In genomic region chr19:9827325-9828238, GRCh38 we compare ENCODE assay signal across 8 cellular contexts. TPM values are rescaled to one million over a fixed set of nuclear protein-coding genes. Genes with fewer than 3 reads are reported as not detected.
DNase-seq lines count a peak whose midpoint lies in the region; ATAC-seq, FAIRE-seq and TF ChIP-seq lines count a peak whose summit lies in the region.

Gene UBL5, plus strand, starts transcription at chr19:9827918. Its CDS starts 420 bp downstream, at chr19:9828338.

- H3F3A ChIP-seq in OCI-LY1 (ENCODE audit: insufficient read depth, low read length) = no peaks in the 10 kb centered on the region

- H3K4me3 ChIP-seq in OCI-LY1 (ENCODE audit: low read depth, low read length, poor library complexity, severe bottlenecking) (peak within 1 kb of the TSS; percentile 98), mesodermal cell (ENCODE audit: extremely low read depth, insufficient read depth, low read length, poor library complexity, severe bottlenecking) (peak within 1 kb of the TSS; percentile 96)

- H3K79me2 ChIP-seq in OCI-LY1 (ENCODE audit: insufficient read depth, low read length) = peaks cover 26% of the 10 kb centered on the region

- H3K36me3 ChIP-seq in OCI-LY1 (ENCODE audit: insufficient read depth, low read length) (peaks cover 15% of the 10 kb centered on the region), mesodermal cell (ENCODE audit: control insufficient read depth, insufficient read depth, low read length) (peaks cover 38% of the 10 kb centered on the region)

- H4K20me1 ChIP-seq in OCI-LY1 (ENCODE audit: insufficient read depth, low read length) = no peaks in the 10 kb centered on the region

- H3K27ac ChIP-seq in OCI-LY1 (ENCODE audit: low read depth, low read length, poor library complexity, severe bottlenecking) (peak within 1 kb of the TSS; percentile 64), mesodermal cell (ENCODE audit: low read depth, low read length, severe bottlenecking) (peak within 1 kb of the TSS; percentile 88)

- DNase-seq in D341Med (ENCODE audit: low spot score) = peak; percentile 92
- DNase-seq in HuH-7 (ENCODE audit: low spot score) = peak; percentile 92
- DNase-seq in activated CD8-positive, alpha-beta memory T cell treated with anti-CD3 and anti-CD28 coated beads, Interleukin-2, amount 50 U/mL, for 4 hours = peak; percentile 86
- DNase-seq in stimulated activated CD8-positive, alpha-beta memory T cell treated with anti-CD3 and anti-CD28 coated beads, Interleukin-15, amount 100 ng/mL, for 24 hours (ENCODE audit: low read depth) = peak; percentile 66

- H3K4me1 ChIP-seq in OCI-LY1 (ENCODE audit: insufficient read depth, low read length, severe bottlenecking) = peaks cover 20% of the 10 kb centered on the region
- no peaks in the 10 kb centered on the region for H3K4me1 ChIP-seq in mesodermal cell (ENCODE audit: control insufficient read depth, insufficient read depth, low read length, poor library complexity, severe bottlenecking)

- peak within 1 kb of the TSS; percentile 93 for H3K9ac ChIP-seq in OCI-LY1 (ENCODE audit: low read length)

- H3K4me2 ChIP-seq in OCI-LY1 (ENCODE audit: low read length) = peak within 1 kb of the TSS; percentile 97

- no peak within 1 kb of the TSS for H2AFZ ChIP-seq in OCI-LY1 (ENCODE audit: low read length)

- H3K9me2 ChIP-seq in OCI-LY1 (ENCODE audit: low read depth, low read length) = no peaks in the 10 kb centered on the region

- peak; percentile 76 for ATAC-seq in GM21515 (IDR thresholded peaks at IDR 0.05; ENCODE audit: unreplicated experiment)

- H3K27me3 ChIP-seq in OCI-LY1 (ENCODE audit: insufficient read depth, low read length) = no peaks in the 10 kb centered on the region

- TF ChIP-seq CTCF in OCI-LY1 (IDR thresholded peaks at IDR 0.05; ENCODE audit: low read length) = no peak

- H3K9me3 ChIP-seq in OCI-LY1 (ENCODE audit: low read length) (no peaks in the 10 kb centered on the region), mesodermal cell (ENCODE audit: control insufficient read depth, low read length) (no peaks in the 10 kb centered on the region)

- peak; percentile 37 for FAIRE-seq in endometrium (lab: Jason Lieb, UNC)

- WGBS in mesodermal cell (ENCODE audit: insufficient coverage in 2 of 2), 2 experiments = 1% methylated on average over 36 to 52 of the region's 61 CpGs

RNA-seq across cellular contexts. Expression of gene UBL5, which starts in this region (rescaled TPM):
- 737 TPM for polyA plus RNA-seq in mesodermal cell (2013, experiment 1 of 2)
- polyA plus RNA-seq in mesodermal cell (2013, experiment 2 of 2) = 650 TPM

Comparison
In these comparisons a context has a peak if more than half of its experiments do, and no peak if none do; other contexts are left out.
1. Peak in every context shown above with its lines: DNase-seq, ATAC-seq, H3K4me3 ChIP-seq and H3K27ac ChIP-seq.